ENCODE assay signal across 18 cellular contexts in genomic region chr10:120800528-120801323, GRCh38. TPM values are rescaled to one million over a fixed set of nuclear protein-coding genes. Genes with fewer than 3 reads are reported as not detected.
DNase-seq lines count a peak whose midpoint lies in the region; ATAC-seq and TF ChIP-seq lines count a peak whose summit lies in the region.
"Had no signal": no experiment of that assay in that cellular context is flagged by ENCODE, and none has a peak within 500 bp of the region (broad histone marks: within the 10 kb centered on the region; RNA-seq: fewer than 3 reads in every experiment).

No MANE protein-coding gene starts in this region.

- H3K9me2 ChIP-seq in GM23338 (ENCODE audit: insufficient read depth): peaks cover 4% of the 10 kb centered on the region; the same call in 1 of the 2 replicates

- H3K9ac ChIP-seq in HUES64 (ENCODE audit: low read depth, low read length) (peak overlapping the region; percentile 21; the same call in 1 of the 2 replicates), endodermal cell (ENCODE audit: extremely low read depth, low read length, poor library complexity, severe bottlenecking) (no peak overlapping the region), mesendoderm (ENCODE audit: low read length) (no peak overlapping the region)
- H3K9ac ChIP-seq: GM23248, KMS-11 had no signal

- intact Hi-C loops in Caco-2 (cut with micrococcal nuclease; ENCODE audit: unreplicated experiment): no loop called here

- peak overlapping the region; percentile 81 for H3K27ac Mint-ChIP-seq in GM23338
- peak overlapping the region; percentile 69 for H3K27ac Mint-ChIP-seq in endodermal cell
- no peak overlapping the region for H3K27ac Mint-ChIP-seq in T-cell
- no peak overlapping the region for H3K27ac Mint-ChIP-seq in Caco-2 (ENCODE audit: unreplicated experiment)
- H3K27ac Mint-ChIP-seq: CD4-positive, alpha-beta T cell had no signal

- H3K79me1 ChIP-seq in mesendoderm (ENCODE audit: low read length): no peaks in the 10 kb centered on the region

- peaks cover 37% of the 10 kb centered on the region for H3K4me1 Mint-ChIP-seq in GM23338
- peaks cover 35% of the 10 kb centered on the region for H3K4me1 Mint-ChIP-seq in endodermal cell
- no peaks in the 10 kb centered on the region for H3K4me1 Mint-ChIP-seq in T-cell
- H3K4me1 Mint-ChIP-seq in Caco-2 (ENCODE audit: low read depth, unreplicated experiment): no peaks in the 10 kb centered on the region

- H3K9me3 ChIP-seq in HUES64 (ENCODE audit: insufficient read depth, low read depth, low read length) (peaks cover 5% of the 10 kb centered on the region; the same call in 1 of the 2 replicates), endodermal cell (ENCODE audit: control insufficient read depth, low read length) (peaks cover 10% of the 10 kb centered on the region), Caco-2 (no peaks in the 10 kb centered on the region; the same call in 1 of the 2 replicates)
- H3K9me3 ChIP-seq: A549 had no signal

- H4K20me1 ChIP-seq in GM23338 (replicated peaks; ENCODE audit: insufficient read depth): no peaks in the 10 kb centered on the region

- peak overlapping the region; percentile 87 for H4K8ac ChIP-seq in mesendoderm (ENCODE audit: low read depth, low read length)

- H2AK5ac ChIP-seq in mesendoderm (ENCODE audit: low read length): no peak overlapping the region

- peaks cover 5% of the 10 kb centered on the region for H3K27me3 Mint-ChIP-seq in GM23338 (ENCODE audit: insufficient read depth, low read depth, poor library complexity)
- no peaks in the 10 kb centered on the region for H3K27me3 Mint-ChIP-seq in endodermal cell (ENCODE audit: insufficient read depth)
- peaks cover 0 to 5% of the 10 kb centered on the region in 2 donors for H3K27me3 Mint-ChIP-seq in T-cell
- H3K27me3 Mint-ChIP-seq in Caco-2 (ENCODE audit: insufficient read depth, unreplicated experiment): peaks cover 6% of the 10 kb centered on the region

- H3K4me2 ChIP-seq in GM23338 (peak overlapping the region; percentile 35), mesendoderm (ENCODE audit: low read length) (no peak overlapping the region)
- H3K4me2 ChIP-seq: A549, KMS-11 had no signal

- H3K79me2 ChIP-seq in GM23338 (replicated peaks; ENCODE audit: insufficient read depth): no peaks in the 10 kb centered on the region
- no peaks in the 10 kb centered on the region for H3K79me2 ChIP-seq in mesendoderm (ENCODE audit: control insufficient read depth, insufficient read depth, low read length)

- whole genome bisulfite sequencing in HUES64: 42% methylated on average over 3 of the region's 3 CpGs
- WGBS in endodermal cell (ENCODE audit: insufficient coverage in 1 of 2, insufficient read length in 1 of 2), 2 experiments: 42 to 50% methylated on average over 1 to 3 of the region's 3 CpGs
- no CpG with 5 or more reads among the region's 3 CpGs for WGBS in mesendoderm (ENCODE audit: extremely low coverage, insufficient coverage, low lambda C conversion rate)

- peak overlapping the region; percentile 68 for H4K5ac ChIP-seq in mesendoderm (ENCODE audit: low read length)

- H3K4me3 Mint-ChIP-seq in GM23338: peak overlapping the region; percentile 23; the same call in 1 of the 3 replicates
- no peak overlapping the region for H3K4me3 Mint-ChIP-seq in endodermal cell
- H3K4me3 Mint-ChIP-seq in T-cell: no peak overlapping the region
- no peak overlapping the region for H3K4me3 Mint-ChIP-seq in Caco-2 (ENCODE audit: unreplicated experiment)
- H3K4me3 Mint-ChIP-seq: CD4-positive, alpha-beta T cell had no signal

- H3K36me3 ChIP-seq in GM23338 (ENCODE audit: insufficient read depth) (no peaks in the 10 kb centered on the region), HUES64 (ENCODE audit: insufficient read depth, low read length) (no peaks in the 10 kb centered on the region), endodermal cell (ENCODE audit: control insufficient read depth, insufficient read depth, low read length) (no peaks in the 10 kb centered on the region), mesendoderm (ENCODE audit: control insufficient read depth, insufficient read depth, low read length) (no peaks in the 10 kb centered on the region), Caco-2 (ENCODE audit: control insufficient read depth, insufficient read depth, low read length) (no peaks in the 10 kb centered on the region)

- no peak overlapping the region for H2BK15ac ChIP-seq in mesendoderm (replicated peaks; ENCODE audit: low read depth)

- H3K27me3 ChIP-seq in GM23338 (ENCODE audit: insufficient read depth) (no peaks in the 10 kb centered on the region), HUES64 (ENCODE audit: insufficient read depth, low read length) (no peaks in the 10 kb centered on the region), endodermal cell (ENCODE audit: control insufficient read depth, insufficient read depth, low read length, poor library complexity, severe bottlenecking) (no peaks in the 10 kb centered on the region), mesendoderm (ENCODE audit: insufficient read depth, low read length, poor library complexity) (no peaks in the 10 kb centered on the region), Caco-2 (replicated peaks; ENCODE audit: control insufficient read depth, insufficient read depth, low read length) (no peaks in the 10 kb centered on the region)

- POLR2A ChIA-PET in T-cell (lab: Charles Lee) (no interaction called here), Caco-2 (lab: Charles Lee) (no interaction called here)

- H3K18ac ChIP-seq in mesendoderm (ENCODE audit: low read length): peak overlapping the region; percentile 47

- H3K9me3 Mint-ChIP-seq in GM23338: peaks cover 16% of the 10 kb centered on the region
- peaks cover 15% of the 10 kb centered on the region for H3K9me3 Mint-ChIP-seq in endodermal cell
- H3K9me3 Mint-ChIP-seq in T-cell: no peaks in the 10 kb centered on the region
- H3K9me3 Mint-ChIP-seq in Caco-2 (ENCODE audit: unreplicated experiment): no peaks in the 10 kb centered on the region
- H3K9me3 Mint-ChIP-seq: CD4-positive, alpha-beta T cell had no signal

- DNase-seq in GM23338 (ENCODE audit: low spot score): peak; percentile 62
- peak; percentile 73 for DNase-seq in endodermal cell
- DNase-seq in mesendoderm: peak; percentile 50
- DNase-seq in T-cell: no peak
- no peak for DNase-seq in anterior cingulate cortex (lab: John Stamatoyannopoulos, UW)
- DNase-seq in Caco-2: no peak
- DNase-seq: AML-193; CD4-positive, alpha-beta T cell; DMS153; DMS79; GDM1; GM23248; H7 had no signal

- no peak overlapping the region for H2AFZ ChIP-seq in GM23338
- H2AFZ ChIP-seq: GM23248 had no signal

- ATAC-seq in GM23338: peak; percentile 83
- ATAC-seq in T-cell (replicated peaks in 1 of 4): no peak
- ATAC-seq: A549 had no signal

- no TSS peak for BruUV-seq in Caco-2 (replicated peaks; lab: Mats Ljungman, UMichigan)

- peak overlapping the region; percentile 93 for H3K4ac ChIP-seq in mesendoderm (ENCODE audit: low read depth, low read length)

- H3F3A ChIP-seq in GM23338 (replicated peaks; ENCODE audit: low read depth): peaks cover 5% of the 10 kb centered on the region; the same call in 1 of the 2 replicates

- H3K4me3 ChIP-seq in GM23338 (peak overlapping the region; percentile 8; the same call in 1 of the 2 replicates), HUES64 (ENCODE audit: low read length) (peak overlapping the region; percentile 16; the same call in 1 of the 2 replicates), endodermal cell (ENCODE audit: low read length) (peak overlapping the region; percentile 37), mesendoderm (ENCODE audit: low read length) (no peak overlapping the region), Caco-2 (ENCODE audit: low read depth, low read length) (no peak overlapping the region)
- H3K4me3 ChIP-seq: A549, GM23248 had no signal

- H3K4me1 ChIP-seq in GM23338 (ENCODE audit: insufficient read depth) (peaks cover 27% of the 10 kb centered on the region), HUES64 (ENCODE audit: insufficient read depth, low read length) (peaks cover 39% of the 10 kb centered on the region), endodermal cell (ENCODE audit: control insufficient read depth, insufficient read depth, low read length) (peaks cover 22% of the 10 kb centered on the region), mesendoderm (ENCODE audit: control insufficient read depth, low read depth, low read length) (peaks cover 8% of the 10 kb centered on the region), Caco-2 (no peaks in the 10 kb centered on the region)
- H3K4me1 ChIP-seq: A549 had no signal

- H3K36me3 Mint-ChIP-seq in GM23338 (ENCODE audit: low read depth) (peaks cover 13% of the 10 kb centered on the region), endodermal cell (ENCODE audit: low read depth) (peaks cover 11% of the 10 kb centered on the region), T-cell (no peaks in the 10 kb centered on the region), Caco-2 (ENCODE audit: insufficient read depth, unreplicated experiment) (no peaks in the 10 kb centered on the region)

- peak overlapping the region; percentile 87 for H2BK5ac ChIP-seq in mesendoderm (ENCODE audit: low read length)

- H3K56ac ChIP-seq in mesendoderm (ENCODE audit: low read length): peak overlapping the region; percentile 49

- H3K27ac ChIP-seq in GM23338 (ENCODE audit: low read depth) (peak overlapping the region; percentile 92), HUES64 (ENCODE audit: low read depth, low read length) (peak overlapping the region; percentile 96), endodermal cell (ENCODE audit: low read depth, low read length) (no peak overlapping the region), mesendoderm (ENCODE audit: low read depth, low read length) (peak overlapping the region; percentile 93)
- H3K27ac ChIP-seq: 22Rv1, A549, C4-2B, GM23248, KMS-11 had no signal

- no peak overlapping the region for H3K23ac ChIP-seq in mesendoderm (ENCODE audit: low read length)

- peak overlapping the region; percentile 35 for H2BK120ac ChIP-seq in mesendoderm (ENCODE audit: low read depth, low read length)

- CTCF ChIA-PET in T-cell (lab: Charles Lee) (no interaction called here), Caco-2 (lab: Charles Lee) (no interaction called here)

- TF ChIP-seq CTCF in GM23338 (conservative IDR thresholded peaks at IDR 0.05; ENCODE audit: low read depth in 2 of 2) (no peak), endodermal cell (conservative IDR thresholded peaks at IDR 0.05) (no peak), Caco-2 (IDR thresholded peaks at IDR 0.05; ENCODE audit: insufficient read depth in 1 of 2, low read depth in 1 of 2, low read length in 1 of 2, severe bottlenecking in 1 of 2, unreplicated experiment in 1 of 2) (no peak)

RNA-seq across cellular contexts. Expression of gene WDR11, which starts 50.4 kb away (rescaled TPM):
- 63.1 and 74.4 TPM in 2 replicates for total RNA-seq in GM23338 (2014; rRNA removed; shearing (Covaris generic))
- polyA plus RNA-seq in GM23338 (2016; fragmentation: Nextera tagmentation; extraction: Ambion mirVana): 19.7 and 21.4 TPM in 2 replicates
- 23.7 TPM for polyA plus RNA-seq in HUES64 (2013, experiment 1 of 2)
- 26.9 TPM for polyA plus RNA-seq in HUES64 (2013, experiment 2 of 2)
- total RNA-seq in endodermal cell: 10 to 100 TPM; 79.6 to 96.1 TPM
- polyA plus RNA-seq in endodermal cell (2013, experiment 1 of 2): 44.3 TPM
- polyA plus RNA-seq in endodermal cell (2013, experiment 2 of 2): 44.1 TPM
- 36.4 TPM for polyA plus RNA-seq in mesendoderm (2013, experiment 1 of 2)
- 36.6 TPM for polyA plus RNA-seq in mesendoderm (2013, experiment 2 of 2)
- 10 to 100 TPM; 37.6 to 44.3 (median 38.9) TPM for total RNA-seq in T-cell
- total RNA-seq in Caco-2 (2022): 53.1 and 59.2 TPM in 2 replicates

Comparison
In these comparisons a context has a peak if more than half of its experiments do, and no peak if none do; other contexts are left out.
1. DNase-seq: peak in GM23338 (single experiment), endodermal cell (single experiment) and mesendoderm (single experiment); none in T-cell (0 of 34), anterior cingulate cortex (0 of 58) and Caco-2 (0 of 2).
2. H3K4me3 ChIP-seq: peak in GM23338 (single experiment), HUES64 (single experiment) and endodermal cell (single experiment); none in mesendoderm (single experiment) and Caco-2 (single experiment).
3. H3K27ac Mint-ChIP-seq: peak in GM23338 (single experiment) and endodermal cell (single experiment); none in T-cell (0 of 2) and Caco-2 (single experiment).